Comparison of ENCODE assay signal across 5 cellular contexts in genomic region chr14:23417269-23417668, GRCh38. TPM values are rescaled to one million over a fixed set of nuclear protein-coding genes. Genes with fewer than 3 reads are reported as not detected.
"Had no signal": no experiment of that assay in that cellular context is flagged by ENCODE, and none has a peak within 500 bp of the region (broad histone marks: within the 10 kb centered on the region; RNA-seq: fewer than 3 reads in every experiment).

No MANE protein-coding gene starts in this region.

RNA-seq across cellular contexts. Expression of gene MYH6, which starts 9.2 kb away (rescaled TPM):
- total RNA-seq: H1, HT-29 had no signal
- polyA plus RNA-seq: IgD-negative memory B cell had no signal

RNA-seq across cellular contexts. Expression of gene MYH7, which starts 18.2 kb away (rescaled TPM):
- total RNA-seq: GM23338, H1, H9, HT-29 had no signal
- polyA plus RNA-seq: GM23338, H1, IgD-negative memory B cell had no signal

RNA-seq across cellular contexts. Expression of gene CMTM5, which starts 40.4 kb away (rescaled TPM):
- total RNA-seq: H1, H9, HT-29 had no signal
- polyA plus RNA-seq: GM23338 had no signal

RNA-seq across cellular contexts. Expression of gene IL25, which starts 44.7 kb away (rescaled TPM):
- total RNA-seq: GM23338, H1, H9, HT-29 had no signal
- polyA plus RNA-seq: GM23338, H1, IgD-negative memory B cell had no signal
